Comparison of ENCODE assay signal across 10 cellular contexts in genomic region chr1:214660900-214661299, GRCh38. TPM values are rescaled to one million over a fixed set of nuclear protein-coding genes. Genes with fewer than 3 reads are reported as not detected.
DNase-seq lines count a peak whose midpoint lies in the region; ATAC-seq, FAIRE-seq and TF ChIP-seq lines count a peak whose summit lies in the region.
"Had no signal": no experiment of that assay in that cellular context is flagged by ENCODE, and none has a peak within 500 bp of the region (broad histone marks: within the 10 kb centered on the region; RNA-seq: fewer than 3 reads in every experiment).

No MANE protein-coding gene starts in this region.

- peaks cover 59% of the 10 kb centered on the region for H3K36me3 Mint-ChIP-seq in activated CD4-positive, alpha-beta memory T cell treated with anti-CD3 and anti-CD28 coated beads for 36 hours
- peaks cover 89% of the 10 kb centered on the region for H3K36me3 Mint-ChIP-seq in activated CD4-positive, alpha-beta memory T cell treated with anti-CD3 and anti-CD28 coated beads, Interleukin-2, amount 10 ng/mL, durations not matched to agents 7 days and 5 days (ENCODE audit: low read depth)
- no peaks in the 10 kb centered on the region for H3K36me3 Mint-ChIP-seq in astrocyte (ENCODE audit: low read depth, unreplicated experiment)

- H3K9me3 Mint-ChIP-seq in activated CD4-positive, alpha-beta memory T cell treated with anti-CD3 and anti-CD28 coated beads for 36 hours: no peaks in the 10 kb centered on the region
- H3K9me3 Mint-ChIP-seq in activated CD4-positive, alpha-beta memory T cell treated with anti-CD3 and anti-CD28 coated beads, Interleukin-2, amount 10 ng/mL, durations not matched to agents 7 days and 5 days: no peaks in the 10 kb centered on the region
- H3K9me3 Mint-ChIP-seq in astrocyte (ENCODE audit: unreplicated experiment): no peaks in the 10 kb centered on the region

- peak; percentile 72 for TF ChIP-seq CTCF in astrocyte (IDR thresholded peaks at IDR 0.05; ENCODE audit: insufficient read depth, low read depth, low read length)
- peak; percentile 21 to 61 (median 49) for TF ChIP-seq CTCF in testis (IDR thresholded peaks at IDR 0.05)
- no peak for TF ChIP-seq CTCF in GM10248 (IDR thresholded peaks at IDR 0.05; ENCODE audit: control extremely low read depth, extremely low read depth, low read depth, missing control alignments)
- TF ChIP-seq CTCF in BE2C (IDR thresholded peaks at IDR 0.05; ENCODE audit: low read depth, low read length): no peak; the same call in 1 of the 2 replicates

- H3K4me1 Mint-ChIP-seq in activated CD4-positive, alpha-beta memory T cell treated with anti-CD3 and anti-CD28 coated beads for 36 hours (ENCODE audit: low read depth): no peaks in the 10 kb centered on the region
- no peaks in the 10 kb centered on the region for H3K4me1 Mint-ChIP-seq in activated CD4-positive, alpha-beta memory T cell treated with anti-CD3 and anti-CD28 coated beads, Interleukin-2, amount 10 ng/mL, durations not matched to agents 7 days and 5 days
- H3K4me1 Mint-ChIP-seq in astrocyte (ENCODE audit: low read depth, unreplicated experiment): peaks cover 3% of the 10 kb centered on the region

- WGBS in testis, 2 donors: 53 to 84% methylated on average over 4 of the region's 4 CpGs

- no peaks in the 10 kb centered on the region for H3K9me3 ChIP-seq in astrocyte (ENCODE audit: insufficient read depth, low read depth, low read length)
- H3K9me3 ChIP-seq in testis: no peaks in the 10 kb centered on the region
- H3K9me3 ChIP-seq in BE2C: no peaks in the 10 kb centered on the region
- H3K9me3 ChIP-seq: mucosa of descending colon had no signal

- no peak overlapping the region for H3K9ac ChIP-seq in astrocyte (ENCODE audit: low read length)

- H3K27me3 ChIP-seq in astrocyte (ENCODE audit: insufficient read depth, low read length): no peaks in the 10 kb centered on the region
- H3K27me3 ChIP-seq in testis: no peaks in the 10 kb centered on the region
- H3K27me3 ChIP-seq in BE2C: no peaks in the 10 kb centered on the region

- intact Hi-C loops in activated CD4-positive, alpha-beta memory T cell treated with anti-CD3 and anti-CD28 coated beads for 36 hours (cut with micrococcal nuclease): no loop called here
- intact Hi-C loops in testis (cut with DNase I; ENCODE audit: low total_unique reads): no loop called here

- FAIRE-seq in astrocyte (lab: Jason Lieb, UNC): no peak

- no peak for TF ChIP-seq POLR2A in testis (IDR thresholded peaks at IDR 0.05)

- no peak overlapping the region for H2AFZ ChIP-seq in astrocyte (ENCODE audit: low read depth, low read length)

- H3K4me3 ChIP-seq in astrocyte (ENCODE audit: insufficient read depth, low read depth, low read length) (no peak overlapping the region), testis (no peak overlapping the region), BE2C (ENCODE audit: low read depth, low read length) (no peak overlapping the region)
- H3K4me3 ChIP-seq: mucosa of descending colon had no signal

- peak; percentile 14 for DNase-seq in activated CD4-positive, alpha-beta memory T cell treated with anti-CD3 and anti-CD28 coated beads for 36 hours
- DNase-seq in activated CD4-positive, alpha-beta memory T cell treated with anti-CD3 and anti-CD28 coated beads, Interleukin-2, amount 10 ng/mL, durations not matched to agents 7 days and 5 days: no peak
- DNase-seq in astrocyte (ENCODE audit: low read depth) (peak; percentile 68), kidney glomerular epithelial cell (lab: John Stamatoyannopoulos, UW) (peak; percentile 40), testis (peak; percentile 86), GM10248 (ENCODE audit: extremely low spot score) (no peak), BE2C (no peak)
- DNase-seq: DND-41 had no signal

- no peaks in the 10 kb centered on the region for H4K20me1 ChIP-seq in astrocyte (ENCODE audit: insufficient read depth, low read length)

- no peak overlapping the region for H3K27ac Mint-ChIP-seq in activated CD4-positive, alpha-beta memory T cell treated with anti-CD3 and anti-CD28 coated beads for 36 hours
- H3K27ac Mint-ChIP-seq in activated CD4-positive, alpha-beta memory T cell treated with anti-CD3 and anti-CD28 coated beads, Interleukin-2, amount 10 ng/mL, durations not matched to agents 7 days and 5 days: no peak overlapping the region
- no peak overlapping the region for H3K27ac Mint-ChIP-seq in astrocyte (ENCODE audit: unreplicated experiment)

- POLR2A ChIA-PET in activated CD4-positive, alpha-beta memory T cell treated with anti-CD3 and anti-CD28 coated beads for 36 hours (lab: Charles Lee): no interaction called here
- POLR2A ChIA-PET in activated CD4-positive, alpha-beta memory T cell treated with anti-CD3 and anti-CD28 coated beads, Interleukin-2, amount 10 ng/mL, durations not matched to agents 7 days and 5 days (lab: Charles Lee): no interaction called here
- POLR2A ChIA-PET in GM10248 (lab: Yijun Ruan, JAX): no interaction called here

- CTCF ChIA-PET in activated CD4-positive, alpha-beta memory T cell treated with anti-CD3 and anti-CD28 coated beads for 36 hours (lab: Charles Lee): interaction anchor here (1.0 to 1.5 kb wide), 2 partner anchors 23 to 864 kb away, joined by 3 read pairs; no protein-coding TSS in a partner anchor
- CTCF ChIA-PET in activated CD4-positive, alpha-beta memory T cell treated with anti-CD3 and anti-CD28 coated beads, Interleukin-2, amount 10 ng/mL, durations not matched to agents 7 days and 5 days (lab: Charles Lee): interaction anchor here (0.9 to 1.5 kb wide), 2 partner anchors 24 to 49 kb away, joined by 3 to 4 read pairs; no protein-coding TSS in a partner anchor
- CTCF ChIA-PET in GM10248 (lab: Yijun Ruan, JAX): interaction anchor here (1.3 to 3.5 kb wide), 6 partner anchors 8 to 33 kb away, joined by 3 to 11 read pairs (median 5); no protein-coding TSS in a partner anchor

- H3K27ac ChIP-seq in astrocyte (ENCODE audit: low read depth, low read length) (no peak overlapping the region), testis (no peak overlapping the region)

- H3K4me3 Mint-ChIP-seq in activated CD4-positive, alpha-beta memory T cell treated with anti-CD3 and anti-CD28 coated beads for 36 hours: no peak overlapping the region
- no peak overlapping the region for H3K4me3 Mint-ChIP-seq in activated CD4-positive, alpha-beta memory T cell treated with anti-CD3 and anti-CD28 coated beads, Interleukin-2, amount 10 ng/mL, durations not matched to agents 7 days and 5 days
- no peak overlapping the region for H3K4me3 Mint-ChIP-seq in astrocyte (ENCODE audit: unreplicated experiment)

- no peaks in the 10 kb centered on the region for H3K4me1 ChIP-seq in astrocyte (ENCODE audit: insufficient read depth, low read length)
- no peaks in the 10 kb centered on the region for H3K4me1 ChIP-seq in testis
- H3K4me1 ChIP-seq in BE2C: no peaks in the 10 kb centered on the region

- no peak for ATAC-seq in HG03565 (IDR thresholded peaks at IDR 0.05; ENCODE audit: unreplicated experiment)
- ATAC-seq: mucosa of descending colon had no signal

- peaks cover 4% of the 10 kb centered on the region for H3K79me2 ChIP-seq in astrocyte (ENCODE audit: insufficient read depth, low read length)

- no peak overlapping the region for H3K4me2 ChIP-seq in astrocyte (ENCODE audit: low read length)

- H3K36me3 ChIP-seq in astrocyte (ENCODE audit: insufficient read depth, low read length) (peaks cover 14% of the 10 kb centered on the region), testis (ENCODE audit: low read depth, missing control alignments) (no peaks in the 10 kb centered on the region), BE2C (peaks cover 96% of the 10 kb centered on the region)

- H3K27me3 Mint-ChIP-seq in activated CD4-positive, alpha-beta memory T cell treated with anti-CD3 and anti-CD28 coated beads for 36 hours: no peaks in the 10 kb centered on the region
- no peaks in the 10 kb centered on the region for H3K27me3 Mint-ChIP-seq in activated CD4-positive, alpha-beta memory T cell treated with anti-CD3 and anti-CD28 coated beads, Interleukin-2, amount 10 ng/mL, durations not matched to agents 7 days and 5 days
- no peaks in the 10 kb centered on the region for H3K27me3 Mint-ChIP-seq in astrocyte (ENCODE audit: low read depth, unreplicated experiment)

RNA-seq across cellular contexts. Expression of gene CENPF, which starts 57.9 kb away (rescaled TPM):
- 10 to 100 TPM; 92.4 to 97.3 TPM for total RNA-seq in activated CD4-positive, alpha-beta memory T cell treated with anti-CD3 and anti-CD28 coated beads for 36 hours
- total RNA-seq in activated CD4-positive, alpha-beta memory T cell treated with anti-CD3 and anti-CD28 coated beads, Interleukin-2, amount 10 ng/mL, durations not matched to agents 7 days and 5 days: 100 to 1,000 TPM; 125 to 135 TPM
- 12.3 and 22.9 TPM in 2 replicates for total RNA-seq in astrocyte
- 10 to 100 TPM; 28.1 to 30.7 TPM for total RNA-seq in testis
- 7.7 TPM for polyA plus RNA-seq in testis (ENCODE audit: insufficient read depth, low read depth, low replicate concordance)
- 24.8 TPM for polyA plus RNA-seq in BE2C (2012; ENCODE audit: insufficient read depth, insufficient read length, low read depth)

Comparison
In these comparisons a context has a peak if more than half of its experiments do, and no peak if none do; other contexts are left out.
1. DNase-seq: peak in activated CD4-positive, alpha-beta memory T cell treated with anti-CD3 and anti-CD28 coated beads for 36 hours (single experiment), astrocyte (single experiment), kidney glomerular epithelial cell (single experiment) and testis (single experiment); none in activated CD4-positive, alpha-beta memory T cell treated with anti-CD3 and anti-CD28 coated beads, Interleukin-2, amount 10 ng/mL, durations not matched to agents 7 days and 5 days (single experiment), GM10248 (single experiment) and BE2C (single experiment).
2. CTCF ChIP-seq: peak in astrocyte (single experiment) and testis (3 of 3); none in GM10248 (single experiment) and BE2C (single experiment).